Comparison of ENCODE assay signal across 10 cellular contexts in genomic region chr1:108729481-108729880, GRCh38. TPM values are rescaled to one million over a fixed set of nuclear protein-coding genes. Genes with fewer than 3 reads are reported as not detected.
"Had no signal": no experiment of that assay in that cellular context is flagged by ENCODE, and none has a peak within 500 bp of the region (broad histone marks: within the 10 kb centered on the region; RNA-seq: fewer than 3 reads in every experiment).

No MANE protein-coding gene starts in this region.

- H3K9me3 Mint-ChIP-seq: HFFc6 had no signal

- H3K9me3 ChIP-seq: HAP-1 had no signal

- H3K4me3 ChIP-seq: GM23248, HAP-1, K562 had no signal

- H3K36me3 ChIP-seq: HAP-1 had no signal

- H3K27ac Mint-ChIP-seq: HFFc6 had no signal

- H3K27ac ChIP-seq: GM23248 had no signal

- DNase-seq: GM23248, GOT3, H7, HFFc6, IMR-90 had no signal

- H3K4me1 ChIP-seq: HAP-1 had no signal

- ATAC-seq: HCT116, K562 had no signal

RNA-seq across cellular contexts. Expression of gene FNDC7, which starts 16.8 kb away (rescaled TPM):
- total RNA-seq: GM23248, H4, HT-29, IMR-90, K562 had no signal
